ENCODE assay signal across 8 cellular contexts in the genomic region with DNA sequence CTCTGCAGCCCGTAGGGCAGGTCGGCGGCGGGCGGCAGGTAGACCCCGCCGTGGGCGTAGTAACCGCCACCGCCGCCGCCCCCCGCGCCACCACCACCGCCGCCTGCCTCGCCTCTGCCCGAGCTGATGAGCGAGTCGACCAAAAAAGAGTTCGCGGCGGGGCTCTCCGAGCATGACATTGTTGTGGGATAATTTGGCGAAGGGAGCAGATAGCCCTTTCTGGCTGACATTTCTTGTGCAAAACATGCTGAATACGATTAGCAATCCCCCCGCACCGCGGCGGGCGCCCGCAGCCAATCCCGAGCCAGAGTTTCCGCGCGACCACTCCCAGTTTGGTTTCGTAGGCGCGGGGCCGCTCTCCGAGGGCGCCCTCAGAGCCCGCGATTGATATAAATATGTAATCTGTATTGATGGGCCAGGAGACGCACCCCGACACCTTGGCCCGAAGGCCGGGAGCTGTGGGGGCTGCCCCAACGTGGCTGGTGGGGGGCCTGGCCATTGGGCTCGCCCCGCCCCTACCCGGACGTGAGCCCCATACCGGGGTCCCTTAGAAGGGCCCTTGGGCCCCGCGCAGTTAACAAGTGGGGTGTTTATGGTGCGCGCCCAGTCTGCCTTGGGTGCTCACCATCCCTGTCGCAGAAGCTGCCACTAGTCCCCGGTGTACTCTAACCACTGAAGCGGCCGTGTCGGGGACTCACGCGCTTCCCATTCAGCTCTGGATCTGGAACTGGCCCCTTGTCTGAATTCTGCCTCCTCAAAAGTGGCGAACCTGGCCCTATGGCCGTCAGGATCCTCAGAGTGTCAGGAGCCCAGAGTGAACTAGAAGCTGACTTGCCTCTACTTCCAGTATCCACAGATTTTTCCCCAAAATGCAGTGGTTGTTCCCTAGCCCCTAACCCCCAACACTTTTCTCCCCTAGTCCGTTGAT. TPM values are rescaled to one million over a fixed set of nuclear protein-coding genes. Genes with fewer than 3 reads are reported as not detected.
DNase-seq lines count a peak whose midpoint lies in the region; ATAC-seq, FAIRE-seq and TF ChIP-seq lines count a peak whose summit lies in the region.

A gene (minus strand): TSS at position 244 of the 928 bp plus-strand sequence. CDS start 14 bp downstream, at position 230.

- DNase-seq in activated naive CD4-positive, alpha-beta T cell treated with anti-CD3 and anti-CD28 coated beads, Interleukin-2, amount 50 U/mL, for 16 hours: peak; percentile 17
- DNase-seq in memory B cell (ENCODE audit: low spot score in 2 of 2): no peak
- DNase-seq in upper lobe of left lung: peak; percentile 17 to 84
- DNase-seq in NK-92 (lab: John Stamatoyannopoulos, UW; ENCODE audit: unreplicated experiment): no peak
- no peak for DNase-seq in GM12891 (ENCODE audit: insufficient read length, low spot score)

- H4K20me1 ChIP-seq in BLaER1 treated with 17β-estradiol and CSF1 and Interleukin-3, amounts not matched to agents 10 nM and 100 nM: peaks cover 0 to 78% (median 57%) of the 10 kb centered on the region in 11 experiments; a peak in 18 of 22 replicates

- H3K4me1 Mint-ChIP-seq in memory B cell: peaks cover 3% of the 10 kb centered on the region

- peaks cover 24% of the 10 kb centered on the region for H3K27me3 Mint-ChIP-seq in memory B cell

- whole genome bisulfite sequencing in upper lobe of left lung, 2 donors: 13 to 34% methylated on average over 5 to 46 of the region's 68 CpGs

- FAIRE-seq in GM12891 (lab: Jason Lieb, UNC): no peak

- no peak for TF ChIP-seq EP300 in upper lobe of left lung (IDR thresholded peaks at IDR 0.05)

- H3K9ac ChIP-seq in BLaER1 treated with 17β-estradiol and CSF1 and Interleukin-3, amounts not matched to agents 10 nM and 100 nM: no peak within 1 kb of the TSS
- peak within 1 kb of the TSS; percentile 93 for H3K9ac ChIP-seq in HUES6 (ENCODE audit: low read length)

- TF ChIP-seq POLR2A in upper lobe of left lung (IDR thresholded peaks at IDR 0.05) (no peak), GM12891 (IDR thresholded peaks at IDR 0.05; ENCODE audit: low read depth, low read length) (no peak)

- ATAC-seq in memory B cell (ENCODE audit: low read depth): no peak
- ATAC-seq in upper lobe of left lung (ENCODE audit: low FRiP score in 2 of 2): no peak
- ATAC-seq in GM18861 (IDR thresholded peaks at IDR 0.05; ENCODE audit: unreplicated experiment): no peak

- peaks cover 100% of the 10 kb centered on the region in 11 experiments for H3K27me3 ChIP-seq in BLaER1 treated with 17β-estradiol and CSF1 and Interleukin-3, amounts not matched to agents 10 nM and 100 nM
- peaks cover 100% of the 10 kb centered on the region for H3K27me3 ChIP-seq in HUES6 (ENCODE audit: control insufficient read depth, insufficient read depth, low read length)
- peaks cover 2 to 95% (median 69%) of the 10 kb centered on the region in 4 donors for H3K27me3 ChIP-seq in upper lobe of left lung

- H3K27ac Mint-ChIP-seq in memory B cell: no peak within 1 kb of the TSS

- peaks cover 0 to 10% (median 0%) of the 10 kb centered on the region in 10 experiments; a peak in 4 of 20 replicates for H3K4me1 ChIP-seq in BLaER1 treated with 17β-estradiol and CSF1 and Interleukin-3, amounts not matched to agents 10 nM and 100 nM
- H3K4me1 ChIP-seq in HUES6 (ENCODE audit: control insufficient read depth, insufficient read depth, low read length): peaks cover 14% of the 10 kb centered on the region
- H3K4me1 ChIP-seq in upper lobe of left lung: peaks cover 25 to 43% (median 32%) of the 10 kb centered on the region in 4 donors

- H3K9me3 ChIP-seq in BLaER1 treated with 17β-estradiol and CSF1 and Interleukin-3, amounts not matched to agents 10 nM and 100 nM (replicated peaks in 1 of 11): peaks cover 23 to 35% (median 26%) of the 10 kb centered on the region in 11 experiments
- H3K9me3 ChIP-seq in HUES6 (ENCODE audit: control insufficient read depth, insufficient read depth, low read depth, low read length) (no peaks in the 10 kb centered on the region), upper lobe of left lung (peaks cover 0 to 6% (median 0%) of the 10 kb centered on the region in 4 donors)

- peak within 1 kb of the TSS; percentile 46 for H3K4me3 Mint-ChIP-seq in memory B cell

- TF ChIP-seq CTCF in upper lobe of left lung (IDR thresholded peaks at IDR 0.05): no peak

- peak within 1 kb of the TSS; percentile 24 to 72 (median 50); a peak in 19 of 22 replicates for H3K4me2 ChIP-seq in BLaER1 treated with 17β-estradiol and CSF1 and Interleukin-3, amounts not matched to agents 10 nM and 100 nM

- H3K27ac ChIP-seq in BLaER1 treated with 17β-estradiol and CSF1 and Interleukin-3, amounts not matched to agents 10 nM and 100 nM: no peak within 1 kb of the TSS
- no peak within 1 kb of the TSS for H3K27ac ChIP-seq in HUES6 (ENCODE audit: low read depth, low read length)
- no peak within 1 kb of the TSS for H3K27ac ChIP-seq in upper lobe of left lung

- H3K36me3 ChIP-seq in BLaER1 treated with 17β-estradiol and CSF1 and Interleukin-3, amounts not matched to agents 10 nM and 100 nM: no peaks in the 10 kb centered on the region
- no peaks in the 10 kb centered on the region for H3K36me3 ChIP-seq in HUES6 (ENCODE audit: control insufficient read depth, insufficient read depth, low read length)
- H3K36me3 ChIP-seq in upper lobe of left lung: no peaks in the 10 kb centered on the region

- H3K4me3 ChIP-seq in BLaER1 treated with 17β-estradiol and CSF1 and Interleukin-3, amounts not matched to agents 10 nM and 100 nM: peak within 1 kb of the TSS; percentile 4 to 60 (median 42); a peak in 16 of 20 replicates
- peak within 1 kb of the TSS; percentile 48 for H3K4me3 ChIP-seq in HUES6 (ENCODE audit: low read depth, low read length)
- peak within 1 kb of the TSS; percentile 3 to 53 (median 40) for H3K4me3 ChIP-seq in upper lobe of left lung

- no peaks in the 10 kb centered on the region for H3K9me3 Mint-ChIP-seq in memory B cell

- no peaks in the 10 kb centered on the region for H3K36me3 Mint-ChIP-seq in memory B cell

TF ChIP-seq in GM12891, 5 proteins besides CTCF, POLR2A, EP300 and RAD21:
- TF ChIP-seq PAX5 (IDR thresholded peaks at IDR 0.05; ENCODE audit: insufficient read depth, low read length, severe bottlenecking) (no peak), TAF1 (IDR thresholded peaks at IDR 0.05; ENCODE audit: low read depth, low read length) (no peak), SPI1 (IDR thresholded peaks at IDR 0.05; ENCODE audit: low read depth, low read length) (no peak), POU2F2 (IDR thresholded peaks at IDR 0.05; ENCODE audit: low read depth, low read length) (no peak), POLR2AphosphoS5 (IDR thresholded peaks at IDR 0.05; ENCODE audit: low read depth, low read length) (no peak)

RNA-seq across cellular contexts. Expression of the gene that starts here (rescaled TPM):
- total RNA-seq in upper lobe of left lung: under 1 TPM in 2 of 6 donors, not detected in 4; 0.15 to 0.24 TPM
- polyA plus RNA-seq in GM12891 (2012; ENCODE audit: low read depth, missing spikeins): not detected

Comparison
In these comparisons a context has a peak if more than half of its experiments do, and no peak if none do; other contexts are left out.
1. Peak in DNase-seq and H3K4me3 ChIP-seq in upper lobe of left lung; RNA of the gene not detected or under 1 TPM.